9 cellular contexts compared by ENCODE assay signal in genomic region chr12:26271889-26272492, GRCh38.
A peak's percentile ranks its signal among the peaks of the same experiment; 100 is the strongest.
DNase-seq lines count a peak whose midpoint lies in the region; ATAC-seq and TF ChIP-seq lines count a peak whose summit lies in the region.
"Had no signal": no experiment of that assay in that cellular context is flagged by ENCODE, and none has a peak within 500 bp of the region (broad histone marks: within the 10 kb centered on the region; RNA-seq: fewer than 3 reads in every experiment).

No MANE protein-coding gene starts in this region.

- no peaks in the 10 kb centered on the region for H3K27me3 ChIP-seq in heart right ventricle
- H3K27me3 ChIP-seq in skeletal muscle tissue (ENCODE audit: control insufficient read depth in 3 of 3, insufficient read depth in 3 of 3, low read length in 3 of 3), result no peaks in the 10 kb centered on the region
- H3K27me3 ChIP-seq: gastrocnemius medialis had no signal

- DNase-seq in GM12864 (ENCODE audit: low read depth) (peak; percentile 19), heart right ventricle (peak; percentile 81 to 87), KBM-7 (no peak), SKM-1 treated with dmso at 0.1 percent for 144 hours (lab: John Stamatoyannopoulos, UW; ENCODE audit: unreplicated experiment) (no peak), NCI-H2029 treated with DMSO at 0.1 percent for 48 hours (lab: John Stamatoyannopoulos, UW) (no peak)

- WGBS in heart right ventricle, 2 donors, result 45 to 49% methylated on average over 14 of the region's 14 CpGs

- H3K9ac ChIP-seq in skeletal muscle tissue (ENCODE audit: low read depth in 1 of 3, low read length in 3 of 3), result no peak overlapping the region

- TF ChIP-seq CTCF in GM12864 (IDR thresholded peaks at IDR 0.05; ENCODE audit: low read depth, low read length, missing control alignments), result no peak
- TF ChIP-seq CTCF in heart right ventricle (IDR thresholded peaks at IDR 0.05), result no peak

- in situ Hi-C loops in KBM-7 (cut with MboI; ENCODE audit: low pct_unique_long_range_greater_than_20kb, low sequenced_read_pairs), result no loop called here

- H3K36me3 ChIP-seq in heart right ventricle (no peaks in the 10 kb centered on the region), skeletal muscle tissue (ENCODE audit: control insufficient read depth in 3 of 3, insufficient read depth in 3 of 3, low read length in 3 of 3) (no peaks in the 10 kb centered on the region)
- H3K36me3 ChIP-seq: gastrocnemius medialis had no signal

- H3K4me3 ChIP-seq in GM12864 (ENCODE audit: low read depth, low read length), result no peak overlapping the region
- H3K4me3 ChIP-seq in heart right ventricle, result no peak overlapping the region
- H3K4me3 ChIP-seq in skeletal muscle tissue (ENCODE audit: low read length in 3 of 3), result no peak overlapping the region
- H3K4me3 ChIP-seq: gastrocnemius medialis had no signal

- H3K9me3 ChIP-seq in heart right ventricle (no peaks in the 10 kb centered on the region), skeletal muscle tissue (ENCODE audit: control insufficient read depth in 3 of 3, low read length in 3 of 3) (no peaks in the 10 kb centered on the region)
- H3K9me3 ChIP-seq: gastrocnemius medialis had no signal

- H3K27ac ChIP-seq in heart right ventricle (peak overlapping the region in 3 of 10 donors; percentile 11 to 58 (median 32)), skeletal muscle tissue (ENCODE audit: low read depth, low read length) (peak overlapping the region; percentile 13)

- ATAC-seq in SK-N-SH treated with all-trans-retinoic acid at 6 μM for 48 hours, result peak; percentile 20; the same call in 2 of the 3 replicates
- ATAC-seq in heart right ventricle, result peak in 4 of 8 donors; percentile 31 to 56 (median 40)
- no peak for ATAC-seq in HG03571 (IDR thresholded peaks at IDR 0.05; ENCODE audit: unreplicated experiment)
- ATAC-seq: gastrocnemius medialis had no signal

- peaks cover 10 to 66% (median 45%) of the 10 kb centered on the region in 9 donors for H3K4me1 ChIP-seq in heart right ventricle
- peaks cover 26 to 37% (median 37%) of the 10 kb centered on the region in 3 donors for H3K4me1 ChIP-seq in skeletal muscle tissue (ENCODE audit: control insufficient read depth in 3 of 3, insufficient read depth in 3 of 3, low read length in 3 of 3)

- intact Hi-C loops in heart right ventricle (cut with DNase I), result loop anchor here in 5 of 10 donors (5.0 to 10.0 kb wide), 2 partner anchors 75 to 147 kb away; partner anchors contain the start of genes BHLHE41 (in 5 of the 5) and SSPN (in 1 of the 5)

TF ChIP-seq in SK-N-SH treated with all-trans-retinoic acid at 6 μM for 48 hours, 23 proteins besides CTCF, POLR2A, EP300 and RAD21:
- no peak for TF ChIP-seq GLIS3 (CRISPR knock-in tag; IDR thresholded peaks at IDR 0.05)
- no peak for TF ChIP-seq CREB5 (CRISPR knock-in tag; IDR thresholded peaks at IDR 0.05; ENCODE audit: low read depth)
- no peak for TF ChIP-seq SNAI2 (CRISPR knock-in tag; IDR thresholded peaks at IDR 0.05)
- no peak for TF ChIP-seq CSRNP3 (CRISPR knock-in tag; IDR thresholded peaks at IDR 0.05)
- no peak for TF ChIP-seq TOX (CRISPR knock-in tag; IDR thresholded peaks at IDR 0.05; ENCODE audit: borderline replicate concordance)
- TF ChIP-seq ZFP30 (CRISPR knock-in tag; IDR thresholded peaks at IDR 0.05), result no peak
- no peak for TF ChIP-seq ESRRG (CRISPR knock-in tag; IDR thresholded peaks at IDR 0.05)
- no peak for TF ChIP-seq ZNF8 (CRISPR knock-in tag; IDR thresholded peaks at IDR 0.05)
- TF ChIP-seq OSR1 (CRISPR knock-in tag; IDR thresholded peaks at IDR 0.05), result no peak
- no peak for TF ChIP-seq PPARA (CRISPR knock-in tag; IDR thresholded peaks at IDR 0.05; ENCODE audit: borderline replicate concordance)

Comparison
In these comparisons a context has a peak if more than half of its experiments do, and no peak if none do; other contexts are left out.
1. DNase-seq: peak in GM12864 (single experiment) and heart right ventricle (2 of 2); none in KBM-7 (single experiment), SKM-1 treated with dmso at 0.1 percent for 144 hours (single experiment) and NCI-H2029 treated with DMSO at 0.1 percent for 48 hours (single experiment).